In the genomic region with DNA sequence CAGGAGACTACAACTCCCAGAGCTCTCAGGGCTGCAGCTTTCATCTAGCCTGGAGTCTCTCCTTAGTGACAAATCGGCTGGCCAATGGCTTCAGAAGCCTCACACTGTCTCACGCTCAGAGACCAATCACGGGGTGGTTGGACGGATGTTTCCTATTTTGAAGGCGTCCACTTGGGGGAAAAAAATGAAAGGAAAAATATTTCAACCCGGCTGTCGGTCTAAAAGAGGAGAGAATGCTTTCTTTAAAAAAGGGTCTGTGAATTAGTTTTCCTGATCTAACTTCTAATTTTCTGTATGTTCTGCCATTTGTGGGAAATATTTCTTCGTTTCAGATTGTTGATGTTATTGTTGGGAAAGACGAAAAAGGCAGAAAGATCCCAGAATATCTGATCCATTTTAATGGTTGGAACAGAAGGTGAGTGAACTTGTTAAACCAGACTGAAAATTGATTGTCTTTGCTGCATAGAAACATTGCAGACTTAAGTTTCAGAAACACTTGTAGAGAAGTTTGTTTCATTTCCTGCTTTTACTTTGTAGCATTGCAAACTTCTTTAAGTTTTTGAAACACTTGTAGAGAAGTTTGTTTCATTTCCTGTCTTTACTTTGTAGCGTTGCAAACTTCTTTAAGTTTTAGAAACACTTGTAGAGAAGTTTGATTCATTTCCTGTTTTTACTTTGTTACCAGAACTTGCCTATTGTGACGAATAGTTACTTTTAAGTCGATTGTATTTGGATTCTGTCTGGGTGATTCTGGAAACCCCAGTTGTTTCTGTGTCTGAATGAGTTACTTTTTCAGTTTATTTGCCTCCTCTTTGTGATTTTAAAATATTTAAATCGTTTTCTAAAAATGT, we compare ENCODE assay signal across 7 cellular contexts. TPM values are rescaled to one million over a fixed set of nuclear protein-coding genes. Genes with fewer than 3 reads are reported as not detected.
A peak's percentile ranks its signal among the peaks of the same experiment; 100 is the strongest.
DNase-seq lines count a peak whose midpoint lies in the region; ATAC-seq, FAIRE-seq and TF ChIP-seq lines count a peak whose summit lies in the region.

No MANE protein-coding gene starts in this region.

- peaks cover 23% of the 10 kb centered on the region for H3K27me3 Mint-ChIP-seq in T-helper 1 cell treated with Interleukin-12 subunit alpha and Interleukin-12 subunit beta and Interleukin-4 antibody, amounts not matched to agents 30 μg/mL and 1 μg/mL, for 36 hours (ENCODE audit: low read depth)
- no peaks in the 10 kb centered on the region for H3K27me3 Mint-ChIP-seq in progenitor cell of endocrine pancreas

- ATAC-seq in HG02970 (IDR thresholded peaks at IDR 0.05; ENCODE audit: low FRiP score, unreplicated experiment): peak; percentile 29

- no peaks in the 10 kb centered on the region for H3K27me3 ChIP-seq in right atrium auricular region

- H3K36me3 Mint-ChIP-seq in T-helper 1 cell treated with Interleukin-12 subunit alpha and Interleukin-12 subunit beta and Interleukin-4 antibody, amounts not matched to agents 30 μg/mL and 1 μg/mL, for 36 hours (ENCODE audit: low read depth): peaks cover 33% of the 10 kb centered on the region
- H3K36me3 Mint-ChIP-seq in progenitor cell of endocrine pancreas (ENCODE audit: insufficient read depth): peaks cover 11% of the 10 kb centered on the region

- no peak for DNase-seq in GM18507 (ENCODE audit: extremely low spot score, insufficient read length, low read depth)
- DNase-seq in NCI-H1694 treated with DMSO at 0.1 percent for 48 hours (lab: John Stamatoyannopoulos, UW): peak; percentile 69
- peak; percentile 83 for DNase-seq in astrocyte of the cerebellum (ENCODE audit: low read depth)
- peak; percentile 89 for DNase-seq in right atrium auricular region (ENCODE audit: low spot score)
- peak; percentile 28 for DNase-seq in progenitor cell of endocrine pancreas (ENCODE audit: low spot score, unreplicated experiment)

- no peaks in the 10 kb centered on the region for H3K9me3 Mint-ChIP-seq in T-helper 1 cell treated with Interleukin-12 subunit alpha and Interleukin-12 subunit beta and Interleukin-4 antibody, amounts not matched to agents 30 μg/mL and 1 μg/mL, for 36 hours
- peaks cover 16% of the 10 kb centered on the region for H3K9me3 Mint-ChIP-seq in progenitor cell of endocrine pancreas (ENCODE audit: low read depth)

- peak overlapping the region; percentile 65 for H3K4me3 ChIP-seq in astrocyte of the cerebellum (ENCODE audit: low read depth, low read length)
- H3K4me3 ChIP-seq in right atrium auricular region: peak overlapping the region; percentile 64 to 66

- H3K36me3 ChIP-seq in right atrium auricular region: peaks cover 31% of the 10 kb centered on the region

- H3K4me3 Mint-ChIP-seq in T-helper 1 cell treated with Interleukin-12 subunit alpha and Interleukin-12 subunit beta and Interleukin-4 antibody, amounts not matched to agents 30 μg/mL and 1 μg/mL, for 36 hours: peak overlapping the region; percentile 95
- peak overlapping the region; percentile 90 for H3K4me3 Mint-ChIP-seq in progenitor cell of endocrine pancreas (ENCODE audit: low read depth)

- H3K9me3 ChIP-seq in right atrium auricular region: no peaks in the 10 kb centered on the region

- H3K4me1 Mint-ChIP-seq in T-helper 1 cell treated with Interleukin-12 subunit alpha and Interleukin-12 subunit beta and Interleukin-4 antibody, amounts not matched to agents 30 μg/mL and 1 μg/mL, for 36 hours (ENCODE audit: low read depth): peaks cover 45% of the 10 kb centered on the region
- peaks cover 13% of the 10 kb centered on the region for H3K4me1 Mint-ChIP-seq in progenitor cell of endocrine pancreas (ENCODE audit: low read depth)

- TF ChIP-seq CTCF in astrocyte of the cerebellum (IDR thresholded peaks at IDR 0.05; ENCODE audit: low read depth, low read length, missing control alignments) (no peak), right atrium auricular region (IDR thresholded peaks at IDR 0.05) (no peak), progenitor cell of endocrine pancreas (IDR thresholded peaks at IDR 0.05; ENCODE audit: unreplicated experiment) (peak; percentile 9)

- in situ Hi-C loops in astrocyte of the cerebellum (cut with HindIII; ENCODE audit: low sequenced_read_pairs): loop anchor here (25.0 kb wide), 1 partner anchor 222 kb away; no protein-coding TSS in a partner anchor

- H3K27ac Mint-ChIP-seq in T-helper 1 cell treated with Interleukin-12 subunit alpha and Interleukin-12 subunit beta and Interleukin-4 antibody, amounts not matched to agents 30 μg/mL and 1 μg/mL, for 36 hours: peak overlapping the region; percentile 98
- H3K27ac Mint-ChIP-seq in progenitor cell of endocrine pancreas: peak overlapping the region; percentile 94

- FAIRE-seq in GM18507 (lab: Jason Lieb, UNC): peak; percentile 100

- peaks cover 0 to 3% of the 10 kb centered on the region in 2 donors for H3K4me1 ChIP-seq in right atrium auricular region

- peak overlapping the region; percentile 84 to 86 for H3K27ac ChIP-seq in right atrium auricular region

RNA-seq across cellular contexts. Expression of a gene that starts 1.6 kb away (rescaled TPM):
- total RNA-seq in right atrium auricular region: 10 to 100 TPM; 11.4 to 13.2 TPM
- total RNA-seq in progenitor cell of endocrine pancreas: 32.1 and 33.3 TPM in 2 replicates
